Comparison of ENCODE assay signal across 8 cellular contexts in the genomic region with DNA sequence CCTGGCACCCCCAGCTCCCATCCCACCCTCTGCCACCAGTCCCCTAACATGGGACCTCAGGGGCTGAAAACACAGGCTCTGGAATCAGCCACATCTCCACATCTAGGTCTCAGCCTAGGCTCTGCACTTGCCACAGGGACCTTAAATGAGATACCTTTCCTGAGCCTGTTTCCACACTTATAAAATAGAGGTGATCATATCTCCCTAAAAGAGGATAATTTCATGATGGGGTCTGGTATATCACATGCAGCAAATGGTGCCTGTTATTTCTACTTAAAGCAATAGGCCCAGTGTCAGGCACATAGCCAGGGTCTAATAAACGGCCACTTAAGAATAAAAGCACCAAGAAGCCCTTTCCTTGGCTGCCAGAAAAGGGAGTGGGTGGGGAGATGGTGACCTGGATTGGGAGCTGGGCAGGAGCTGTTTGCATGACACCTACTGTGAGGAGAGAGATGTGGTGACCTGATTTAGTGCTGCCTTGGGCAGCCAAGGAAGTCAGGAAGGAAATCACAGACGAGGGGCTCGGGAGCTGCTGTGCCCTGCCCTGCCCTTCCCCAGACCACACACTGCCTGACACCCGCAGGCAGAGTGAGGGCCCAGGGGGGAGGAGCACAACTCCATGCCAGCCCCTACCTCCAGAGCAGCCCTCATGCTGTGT.
DNase-seq lines count a peak whose midpoint lies in the region; ATAC-seq and TF ChIP-seq lines count a peak whose summit lies in the region.

No MANE protein-coding gene starts in this region.

- peak overlapping the region in 2 of 8 donors; percentile 46 to 70 for H3K4me3 ChIP-seq in spleen

- TF ChIP-seq POLR2A in spleen (IDR thresholded peaks at IDR 0.05) = no peak

- no peaks in the 10 kb centered on the region for H3K36me3 Mint-ChIP-seq in T-helper 17 cell (ENCODE audit: low read depth)
- no peaks in the 10 kb centered on the region for H3K36me3 Mint-ChIP-seq in glutamatergic neuron (ENCODE audit: unreplicated experiment)

- ATAC-seq in T-helper 17 cell = no peak
- ATAC-seq in GM21423 (IDR thresholded peaks at IDR 0.05; ENCODE audit: unreplicated experiment) = no peak
- no peak for ATAC-seq in HG03135 (IDR thresholded peaks at IDR 0.05; ENCODE audit: unreplicated experiment)

- H3K27me3 Mint-ChIP-seq in T-helper 17 cell (no peaks in the 10 kb centered on the region), glutamatergic neuron (ENCODE audit: unreplicated experiment) (peaks cover 8% of the 10 kb centered on the region)

- DNase-seq in NCI-H187 (lab: John Stamatoyannopoulos, UW) = peak; percentile 26 to 32
- no peak for DNase-seq in NCI-H187 treated with DMSO at 0.1 percent for 48 hours (lab: John Stamatoyannopoulos, UW)
- DNase-seq in T-helper 17 cell = peak in 1 of 3 donors; percentile 30
- DNase-seq in glutamatergic neuron = no peak
- DNase-seq in spleen = no peak
- DNase-seq in AG08396 (ENCODE audit: low spot score) = no peak

- no peaks in the 10 kb centered on the region for H3K27me3 ChIP-seq in spleen (replicated peaks in 1 of 7)

- TF ChIP-seq CTCF in glutamatergic neuron (IDR thresholded peaks at IDR 0.05; ENCODE audit: partially characterized antibody, unreplicated experiment) = no peak
- TF ChIP-seq CTCF in spleen (IDR thresholded peaks at IDR 0.05 in 8 of 11, conservative IDR thresholded peaks at IDR 0.05 in 3 of 11) = no peak

- H3K36me3 ChIP-seq in spleen = no peaks in the 10 kb centered on the region

- intact Hi-C loops in spleen (cut with DNase I; ENCODE audit: low total_unique reads) = loop anchor here (5.0 kb wide), 1 partner anchor 70 kb away; a partner anchor contains a TSS

- H3K27ac Mint-ChIP-seq in T-helper 17 cell (peak overlapping the region; percentile 96), glutamatergic neuron (ENCODE audit: unreplicated experiment) (peak overlapping the region; percentile 100)

- H3K9me3 ChIP-seq in T-helper 17 cell (ENCODE audit: control insufficient read depth, low read length, poor library complexity, severe bottlenecking) (no peaks in the 10 kb centered on the region), spleen (no peaks in the 10 kb centered on the region)

- peaks cover 48 to 100% (median 83%) of the 10 kb centered on the region in 6 donors for H3K4me1 ChIP-seq in spleen

- peaks cover 13% of the 10 kb centered on the region for H3K9me3 Mint-ChIP-seq in glutamatergic neuron (ENCODE audit: unreplicated experiment)

- peak overlapping the region; percentile 91 to 99 (median 97) for H3K27ac ChIP-seq in spleen

- H3K4me1 Mint-ChIP-seq in T-helper 17 cell (peaks cover 49% of the 10 kb centered on the region), glutamatergic neuron (ENCODE audit: low read depth, unreplicated experiment) (peaks cover 32% of the 10 kb centered on the region)

- 2 to 16% (median 6%) methylated on average over 4 of the region's 4 CpGs for WGBS in spleen, 5 donors

- H3K4me3 Mint-ChIP-seq in T-helper 17 cell (peak overlapping the region; percentile 90), glutamatergic neuron (ENCODE audit: unreplicated experiment) (no peak overlapping the region)

Comparison
In these comparisons a context has a peak if more than half of its experiments do, and no peak if none do; other contexts are left out.
1. DNase-seq: peak in NCI-H187 (2 of 2); none in NCI-H187 treated with DMSO at 0.1 percent for 48 hours (single experiment), glutamatergic neuron (single experiment), spleen (single experiment) and AG08396 (single experiment).